In genomic region chr10:88986549-88987242, GRCh38 we compare ENCODE assay signal across 9 cellular contexts. TPM values are rescaled to one million over a fixed set of nuclear protein-coding genes. Genes with fewer than 3 reads are reported as not detected.
DNase-seq lines count a peak whose midpoint lies in the region; ATAC-seq and TF ChIP-seq lines count a peak whose summit lies in the region.
"Had no signal": no experiment of that assay in that cellular context is flagged by ENCODE, and none has a peak within 500 bp of the region (broad histone marks: within the 10 kb centered on the region; RNA-seq: fewer than 3 reads in every experiment).

No MANE protein-coding gene starts in this region.

- H3K4me1 Mint-ChIP-seq in GM23338: peaks cover 15% of the 10 kb centered on the region
- peaks cover 41 to 52% of the 10 kb centered on the region in 2 donors for H3K4me1 Mint-ChIP-seq in immature natural killer cell

- peak; percentile 65 to 90 for TF ChIP-seq CTCF in GM23338 (conservative IDR thresholded peaks at IDR 0.05; ENCODE audit: low read depth in 2 of 2)
- peak; percentile 91 for TF ChIP-seq CTCF in VCaP (conservative IDR thresholded peaks at IDR 0.05)
- peak; percentile 75 to 85 (median 81) for TF ChIP-seq CTCF in uterus (IDR thresholded peaks at IDR 0.05)

- H4K20me1 ChIP-seq in GM23338 (replicated peaks; ENCODE audit: insufficient read depth): no peaks in the 10 kb centered on the region

- H2AFZ ChIP-seq in GM23338: no peak overlapping the region

- H3K4me1 ChIP-seq in GM23338 (ENCODE audit: insufficient read depth) (peaks cover 1% of the 10 kb centered on the region; the same call in 1 of the 2 replicates), uterus (peaks cover 6% of the 10 kb centered on the region in 2 donors)

- TF ChIP-seq POLR2A in uterus (IDR thresholded peaks at IDR 0.05): no peak

- H3K27ac ChIP-seq in GM23338 (ENCODE audit: low read depth): no peak overlapping the region
- H3K27ac ChIP-seq in VCaP: peak overlapping the region; percentile 97
- peak overlapping the region; percentile 57 to 99 for H3K27ac ChIP-seq in uterus

- H3K9me3 ChIP-seq in uterus: no peaks in the 10 kb centered on the region

- no peaks in the 10 kb centered on the region for H3F3A ChIP-seq in GM23338 (replicated peaks; ENCODE audit: low read depth)

- peaks cover 20% of the 10 kb centered on the region for H3K27me3 Mint-ChIP-seq in GM23338 (ENCODE audit: insufficient read depth, low read depth, poor library complexity)
- peaks cover 0 to 9% (median 3%) of the 10 kb centered on the region in 3 donors for H3K27me3 Mint-ChIP-seq in immature natural killer cell (ENCODE audit: low read depth in 3 of 3)
- H3K27me3 Mint-ChIP-seq: memory B cell had no signal

- H3K9me3 Mint-ChIP-seq in GM23338 (no peaks in the 10 kb centered on the region), immature natural killer cell (peaks cover 0 to 5% (median 4%) of the 10 kb centered on the region in 6 donors)

- H3K9me2 ChIP-seq in GM23338 (ENCODE audit: insufficient read depth): no peaks in the 10 kb centered on the region

- no peak overlapping the region for H3K27ac Mint-ChIP-seq in GM23338
- peak overlapping the region in 5 of 6 donors; percentile 52 to 81 (median 73) for H3K27ac Mint-ChIP-seq in immature natural killer cell
- H3K27ac Mint-ChIP-seq: memory B cell had no signal

- H3K36me3 Mint-ChIP-seq in GM23338 (ENCODE audit: low read depth) (no peaks in the 10 kb centered on the region), immature natural killer cell (peaks cover 3 to 10% (median 4%) of the 10 kb centered on the region in 3 donors)
- H3K36me3 Mint-ChIP-seq: memory B cell had no signal

- H3K36me3 ChIP-seq in GM23338 (ENCODE audit: insufficient read depth) (no peaks in the 10 kb centered on the region), uterus (no peaks in the 10 kb centered on the region)

- H3K4me3 Mint-ChIP-seq in GM23338: no peak overlapping the region
- H3K4me3 Mint-ChIP-seq in immature natural killer cell: peak overlapping the region in 4 of 5 donors; percentile 1 to 48 (median 18)
- H3K4me3 Mint-ChIP-seq: memory B cell had no signal

- H3K4me3 ChIP-seq in GM23338 (no peak overlapping the region), uterus (no peak overlapping the region)

- H3K4me2 ChIP-seq in GM23338: no peak overlapping the region

- peaks cover 33% of the 10 kb centered on the region for H3K27me3 ChIP-seq in GM23338 (ENCODE audit: insufficient read depth)
- H3K27me3 ChIP-seq in uterus: no peaks in the 10 kb centered on the region

- no peaks in the 10 kb centered on the region for H3K79me2 ChIP-seq in GM23338 (replicated peaks; ENCODE audit: insufficient read depth)

- no peak for ATAC-seq in GM23338
- ATAC-seq in HG03521 (IDR thresholded peaks at IDR 0.05; ENCODE audit: unreplicated experiment): no peak
- ATAC-seq in GM18909 (IDR thresholded peaks at IDR 0.05; ENCODE audit: poor library complexity, unreplicated experiment): no peak

- DNase-seq in CD1c-positive myeloid dendritic cell (ENCODE audit: extremely low spot score) (peak; percentile 65), GM23338 (ENCODE audit: low spot score) (peak; percentile 60), immature natural killer cell (peak in 1 of 3 donors; percentile 23), uterus (no peak), NCI-H187 treated with DMSO at 0.1 percent for 48 hours (lab: John Stamatoyannopoulos, UW) (no peak)

- intact Hi-C loops in uterus (cut with DNase I; ENCODE audit: low total_unique reads): loop anchor here (5.0 kb wide), 1 partner anchor 49 kb away; no protein-coding TSS in a partner anchor

TF ChIP-seq in GM23338, 12 proteins besides CTCF, POLR2A, EP300 and RAD21:
- TF ChIP-seq, protein P1, sequence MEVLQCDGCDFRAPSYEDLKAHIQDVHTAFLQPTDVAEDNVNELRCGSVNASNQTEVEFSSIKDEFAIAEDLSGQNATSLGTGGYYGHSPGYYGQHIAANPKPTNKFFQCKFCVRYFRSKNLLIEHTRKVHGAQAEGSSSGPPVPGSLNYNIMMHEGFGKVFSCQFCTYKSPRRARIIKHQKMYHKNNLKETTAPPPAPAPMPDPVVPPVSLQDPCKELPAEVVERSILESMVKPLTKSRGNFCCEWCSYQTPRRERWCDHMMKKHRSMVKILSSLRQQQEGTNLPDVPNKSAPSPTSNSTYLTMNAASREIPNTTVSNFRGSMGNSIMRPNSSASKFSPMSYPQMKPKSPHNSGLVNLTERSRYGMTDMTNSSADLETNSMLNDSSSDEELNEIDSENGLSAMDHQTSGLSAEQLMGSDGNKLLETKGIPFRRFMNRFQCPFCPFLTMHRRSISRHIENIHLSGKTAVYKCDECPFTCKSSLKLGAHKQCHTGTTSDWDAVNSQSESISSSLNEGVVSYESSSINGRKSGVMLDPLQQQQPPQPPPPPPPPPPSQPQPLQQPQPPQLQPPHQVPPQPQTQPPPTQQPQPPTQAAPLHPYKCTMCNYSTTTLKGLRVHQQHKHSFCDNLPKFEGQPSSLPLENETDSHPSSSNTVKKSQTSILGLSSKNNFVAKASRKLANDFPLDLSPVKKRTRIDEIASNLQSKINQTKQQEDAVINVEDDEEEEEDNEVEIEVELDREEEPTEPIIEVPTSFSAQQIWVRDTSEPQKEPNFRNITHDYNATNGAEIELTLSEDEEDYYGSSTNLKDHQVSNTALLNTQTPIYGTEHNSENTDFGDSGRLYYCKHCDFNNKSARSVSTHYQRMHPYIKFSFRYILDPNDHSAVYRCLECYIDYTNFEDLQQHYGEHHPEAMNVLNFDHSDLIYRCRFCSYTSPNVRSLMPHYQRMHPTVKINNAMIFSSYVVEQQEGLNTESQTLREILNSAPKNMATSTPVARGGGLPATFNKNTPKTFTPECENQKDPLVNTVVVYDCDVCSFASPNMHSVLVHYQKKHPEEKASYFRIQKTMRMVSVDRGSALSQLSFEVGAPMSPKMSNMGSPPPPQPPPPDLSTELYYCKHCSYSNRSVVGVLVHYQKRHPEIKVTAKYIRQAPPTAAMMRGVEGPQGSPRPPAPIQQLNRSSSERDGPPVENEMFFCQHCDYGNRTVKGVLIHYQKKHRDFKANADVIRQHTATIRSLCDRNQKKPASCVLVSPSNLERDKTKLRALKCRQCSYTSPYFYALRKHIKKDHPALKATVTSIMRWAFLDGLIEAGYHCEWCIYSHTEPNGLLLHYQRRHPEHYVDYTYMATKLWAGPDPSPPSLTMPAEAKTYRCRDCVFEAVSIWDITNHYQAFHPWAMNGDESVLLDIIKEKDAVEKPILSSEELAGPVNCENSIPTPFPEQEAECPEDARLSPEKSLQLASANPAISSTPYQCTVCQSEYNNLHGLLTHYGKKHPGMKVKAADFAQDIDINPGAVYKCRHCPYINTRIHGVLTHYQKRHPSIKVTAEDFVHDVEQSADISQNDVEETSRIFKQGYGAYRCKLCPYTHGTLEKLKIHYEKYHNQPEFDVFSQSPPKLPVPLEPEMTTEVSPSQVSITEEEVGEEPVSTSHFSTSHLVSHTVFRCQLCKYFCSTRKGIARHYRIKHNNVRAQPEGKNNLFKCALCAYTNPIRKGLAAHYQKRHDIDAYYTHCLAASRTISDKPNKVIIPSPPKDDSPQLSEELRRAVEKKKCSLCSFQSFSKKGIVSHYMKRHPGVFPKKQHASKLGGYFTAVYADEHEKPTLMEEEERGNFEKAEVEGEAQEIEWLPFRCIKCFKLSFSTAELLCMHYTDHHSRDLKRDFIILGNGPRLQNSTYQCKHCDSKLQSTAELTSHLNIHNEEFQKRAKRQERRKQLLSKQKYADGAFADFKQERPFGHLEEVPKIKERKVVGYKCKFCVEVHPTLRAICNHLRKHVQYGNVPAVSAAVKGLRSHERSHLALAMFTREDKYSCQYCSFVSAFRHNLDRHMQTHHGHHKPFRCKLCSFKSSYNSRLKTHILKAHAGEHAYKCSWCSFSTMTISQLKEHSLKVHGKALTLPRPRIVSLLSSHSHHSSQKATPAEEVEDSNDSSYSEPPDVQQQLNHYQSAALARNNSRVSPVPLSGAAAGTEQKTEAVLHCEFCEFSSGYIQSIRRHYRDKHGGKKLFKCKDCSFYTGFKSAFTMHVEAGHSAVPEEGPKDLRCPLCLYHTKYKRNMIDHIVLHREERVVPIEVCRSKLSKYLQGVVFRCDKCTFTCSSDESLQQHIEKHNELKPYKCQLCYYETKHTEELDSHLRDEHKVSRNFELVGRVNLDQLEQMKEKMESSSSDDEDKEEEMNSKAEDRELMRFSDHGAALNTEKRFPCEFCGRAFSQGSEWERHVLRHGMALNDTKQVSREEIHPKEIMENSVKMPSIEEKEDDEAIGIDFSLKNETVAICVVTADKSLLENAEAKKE (CRISPR knock-in tag; IDR thresholded peaks at IDR 0.05): no peak
- TF ChIP-seq STAT1 (IDR thresholded peaks at IDR 0.05; ENCODE audit: unreplicated experiment) (no peak), ZNF331 (CRISPR knock-in tag; IDR thresholded peaks at IDR 0.05; ENCODE audit: low read depth) (no peak), NANOG (IDR thresholded peaks at IDR 0.05; ENCODE audit: borderline replicate concordance) (no peak), EZH2phosphoT487 (IDR thresholded peaks at IDR 0.05; ENCODE audit: unreplicated experiment) (no peak), CREB1 (CRISPR knock-in tag; IDR thresholded peaks at IDR 0.05; ENCODE audit: low read depth) (no peak), JUNB (IDR thresholded peaks at IDR 0.05; ENCODE audit: unreplicated experiment) (no peak), EZH2 (IDR thresholded peaks at IDR 0.05; ENCODE audit: low read depth, unreplicated experiment) (no peak)

RNA-seq across cellular contexts. Expression of gene FAS, which starts 3.9 kb away (rescaled TPM):
- 3.1 and 4.3 TPM in 2 replicates for total RNA-seq in GM23338 (2014; rRNA removed; shearing (Covaris generic))
- polyA plus RNA-seq in GM23338 (2016; fragmentation: Nextera tagmentation; extraction: Ambion mirVana): 3.1 and 3.5 TPM in 2 replicates
- polyA plus RNA-seq in immature natural killer cell: 10 to 100 TPM in 2 of 3 donors, 1 to 10 TPM in 1; 9.7 to 14.3 (median 11.1) TPM
- total RNA-seq in uterus: 100 to 1,000 TPM in 1 of 4 donors, 10 to 100 TPM in 3; 14.4 to 133 (median 48.7) TPM

RNA-seq across cellular contexts. Expression of gene ACTA2, which starts 34.1 kb away (rescaled TPM):
- 2.4 and 9.4 TPM in 2 replicates for total RNA-seq in GM23338 (2014; rRNA removed; shearing (Covaris generic))
- polyA plus RNA-seq in GM23338 (2016; fragmentation: Nextera tagmentation; extraction: Ambion mirVana) (3.4 and 3.9 TPM in 2 replicates), immature natural killer cell (10 to 100 TPM in 2 of 3 donors, 1 to 10 TPM in 1; 6.9 to 36.2 (median 12.6) TPM)
- total RNA-seq in uterus: 1,000 to 10,000 TPM; 2,685 to 5,347 (median 3,837) TPM

Comparison
In these comparisons a context has a peak if more than half of its experiments do, and no peak if none do; other contexts are left out.
1. DNase-seq: peak in CD1c-positive myeloid dendritic cell (single experiment) and GM23338 (single experiment); none in uterus (0 of 2) and NCI-H187 treated with DMSO at 0.1 percent for 48 hours (single experiment).
2. RNA of gene ACTA2, which starts 34.1 kb away (total RNA-seq): 2,685 to 5,347 TPM in uterus; 2.4 to 9.4 TPM in GM23338; every median in the first group is over 100 times any median in the second.
3. Peak in every context shown above with its lines, with median percentiles within 50 percentile points of each other: CTCF ChIP-seq.